ENCODE assay signal across 8 cellular contexts in the genomic region with DNA sequence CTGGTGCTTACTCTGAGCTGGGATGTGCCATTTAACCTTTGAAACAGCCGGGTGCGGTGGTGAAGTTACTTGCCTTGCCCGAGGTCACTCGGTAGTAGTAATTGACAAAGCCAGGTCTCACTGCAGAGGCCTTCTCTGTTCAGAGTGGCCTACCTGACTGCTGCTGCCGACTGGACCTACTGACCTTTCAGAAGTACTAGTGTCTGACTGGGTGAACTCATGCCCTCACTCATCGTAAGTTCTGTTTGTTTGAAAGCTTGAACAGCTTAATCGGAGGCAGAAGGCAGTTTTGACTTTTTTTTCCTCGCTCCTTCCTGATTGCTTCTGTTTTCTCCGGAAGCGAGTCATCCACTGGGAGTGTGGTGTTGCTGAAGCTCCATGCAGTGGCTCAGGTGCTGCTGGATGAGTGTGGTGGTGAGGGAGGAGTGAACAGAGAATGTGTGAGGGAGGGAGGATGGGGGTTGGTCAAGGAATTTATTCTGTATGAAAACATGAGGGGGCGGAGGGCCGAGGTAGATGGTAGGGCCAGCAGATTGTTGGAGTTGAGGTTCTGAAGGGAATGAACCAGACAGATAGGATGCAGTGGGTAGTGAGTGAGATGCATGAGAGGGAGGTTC. TPM values are rescaled to one million over a fixed set of nuclear protein-coding genes. Genes with fewer than 3 reads are reported as not detected.
A peak's percentile ranks its signal among the peaks of the same experiment; 100 is the strongest.
DNase-seq lines count a peak whose midpoint lies in the region; ATAC-seq and TF ChIP-seq lines count a peak whose summit lies in the region.

No MANE protein-coding gene starts in this region.

- H3K9me3 Mint-ChIP-seq in progenitor cell of endocrine pancreas (ENCODE audit: low read depth), result no peaks in the 10 kb centered on the region

- H3K9me3 ChIP-seq in Peyer's patch (no peaks in the 10 kb centered on the region), fibroblast of lung (ENCODE audit: control insufficient read depth, insufficient read depth, low read depth, low read length) (no peaks in the 10 kb centered on the region), vagina (no peaks in the 10 kb centered on the region)

- H3K27ac Mint-ChIP-seq in progenitor cell of endocrine pancreas, result peak overlapping the region; percentile 97

- H3K27me3 ChIP-seq in Peyer's patch, result peaks cover 0 to 4% of the 10 kb centered on the region in 2 donors
- H3K27me3 ChIP-seq in fibroblast of lung (ENCODE audit: control insufficient read depth, insufficient read depth, low read length), result no peaks in the 10 kb centered on the region
- no peaks in the 10 kb centered on the region for H3K27me3 ChIP-seq in vagina

- no peak overlapping the region for H3K4me2 ChIP-seq in fibroblast of lung (ENCODE audit: extremely low read depth, insufficient read depth, low read length)

- TF ChIP-seq CTCF in Peyer's patch (IDR thresholded peaks at IDR 0.05) (no peak), fibroblast of lung (conservative IDR thresholded peaks at IDR 0.05 in 1 of 2, IDR thresholded peaks at IDR 0.05 in 1 of 2; ENCODE audit: low read depth in 1 of 2, low read length in 2 of 2) (no peak), progenitor cell of endocrine pancreas (IDR thresholded peaks at IDR 0.05; ENCODE audit: unreplicated experiment) (no peak), vagina (IDR thresholded peaks at IDR 0.05) (no peak)

- H3K4me1 Mint-ChIP-seq in progenitor cell of endocrine pancreas (ENCODE audit: low read depth), result peaks cover 66% of the 10 kb centered on the region

- H3K4me3 ChIP-seq in Peyer's patch (peak overlapping the region in 2 of 4 donors; percentile 80 to 85), fibroblast of lung (replicated peaks in 1 of 4; ENCODE audit: control extremely low read depth in 1 of 4, insufficient read depth in 1 of 4, low read depth in 3 of 4, low read length in 4 of 4) (no peak overlapping the region), vagina (peak overlapping the region in 1 of 2 donors; percentile 61)

- DNase-seq in ELF-1 (ENCODE audit: low read depth, low spot score), result peak; percentile 44
- DNase-seq in Peyer's patch, result peak in 2 of 3 donors; percentile 72 to 80
- peak; percentile 42 to 73 for DNase-seq in fibroblast of lung (ENCODE audit: low read depth in 2 of 2)
- no peak for DNase-seq in progenitor cell of endocrine pancreas (ENCODE audit: low spot score, unreplicated experiment)
- DNase-seq in NCI-H526 (lab: John Stamatoyannopoulos, UW), result no peak
- no peak for DNase-seq in vagina (ENCODE audit: extremely low spot score in 2 of 2)

- H2AFZ ChIP-seq in fibroblast of lung (ENCODE audit: low read length), result no peak overlapping the region

- H3K4me1 ChIP-seq in Peyer's patch, result peaks cover 0 to 38% (median 6%) of the 10 kb centered on the region in 4 donors
- peaks cover 17% of the 10 kb centered on the region for H3K4me1 ChIP-seq in fibroblast of lung (ENCODE audit: control insufficient read depth, extremely low read depth, insufficient read depth, low read length)
- peaks cover 38% of the 10 kb centered on the region for H3K4me1 ChIP-seq in vagina

- H3K27ac ChIP-seq in Peyer's patch, result peak overlapping the region in 3 of 4 donors; percentile 79 to 98 (median 94)
- H3K27ac ChIP-seq in fibroblast of lung (ENCODE audit: insufficient read depth, low read length), result no peak overlapping the region
- H3K27ac ChIP-seq in vagina, result no peak overlapping the region

- TF ChIP-seq POLR2A in Peyer's patch (IDR thresholded peaks at IDR 0.05) (peak; percentile 67 to 89), vagina (IDR thresholded peaks at IDR 0.05) (no peak)

- no peak overlapping the region for H3K9ac ChIP-seq in fibroblast of lung (ENCODE audit: insufficient read depth, low read length)

- H3K79me2 ChIP-seq in fibroblast of lung (ENCODE audit: control insufficient read depth, insufficient read depth, low read length), result no peaks in the 10 kb centered on the region

- H3K4me3 Mint-ChIP-seq in progenitor cell of endocrine pancreas (ENCODE audit: low read depth), result peak overlapping the region; percentile 99

- ATAC-seq in HG03520 (IDR thresholded peaks at IDR 0.05; ENCODE audit: unreplicated experiment) (no peak), HG03457 (IDR thresholded peaks at IDR 0.05; ENCODE audit: unreplicated experiment) (no peak)

- intact Hi-C loops in vagina (cut with DNase I), result no loop called here

- H4K20me1 ChIP-seq in fibroblast of lung (ENCODE audit: control insufficient read depth, extremely low read depth, insufficient read depth, low read length), result no peaks in the 10 kb centered on the region

- H3K36me3 ChIP-seq in Peyer's patch (no peaks in the 10 kb centered on the region), fibroblast of lung (ENCODE audit: control insufficient read depth, insufficient read depth, low read length) (no peaks in the 10 kb centered on the region), vagina (no peaks in the 10 kb centered on the region)

- peaks cover 8% of the 10 kb centered on the region for H3K36me3 Mint-ChIP-seq in progenitor cell of endocrine pancreas (ENCODE audit: insufficient read depth)

- H3K27me3 Mint-ChIP-seq in progenitor cell of endocrine pancreas, result no peaks in the 10 kb centered on the region

RNA-seq across cellular contexts. Expression of gene SPINT2, which starts 2.7 kb away (rescaled TPM):
- total RNA-seq in Peyer's patch (1,000 to 10,000 TPM in 2 of 4 donors, 100 to 1,000 TPM in 2; 158 to 1,321 (median 873) TPM), fibroblast of lung (4.5 and 8.7 TPM in 2 replicates), progenitor cell of endocrine pancreas (519 and 559 TPM in 2 replicates), vagina (174 TPM)
- 2.1 and 4.6 TPM in 2 replicates for polyA plus RNA-seq in fibroblast of lung
- 2.1 and 7.6 TPM in 2 replicates for polyA plus RNA-seq in fibroblast of lung (2012)
- 1.6 and 24.3 TPM in 2 replicates for polyA minus RNA-seq in fibroblast of lung (ENCODE audit: low replicate concordance)

RNA-seq across cellular contexts. Expression of gene PPP1R14A, which starts 10.9 kb away (rescaled TPM):
- total RNA-seq in Peyer's patch (10 to 100 TPM in 2 of 4 donors, 1 to 10 TPM in 2; 8.2 to 28.1 (median 17.7) TPM), fibroblast of lung (2.1 and 7.1 TPM in 2 replicates), progenitor cell of endocrine pancreas (15.2 and 17.2 TPM in 2 replicates), vagina (86.9 TPM)
- 2.2 and 146 TPM in 2 replicates for polyA plus RNA-seq in fibroblast of lung
- polyA plus RNA-seq in fibroblast of lung (2012), result 7.5 and 373 TPM in 2 replicates
- 0.52 and 15.9 TPM in 2 replicates for polyA minus RNA-seq in fibroblast of lung (ENCODE audit: low replicate concordance)

RNA-seq across cellular contexts. Expression of gene C19orf33, which starts 37.0 kb away (rescaled TPM):
- total RNA-seq in Peyer's patch (100 to 1,000 TPM in 3 of 4 donors, 10 to 100 TPM in 1; 39.6 to 444 (median 348) TPM), fibroblast of lung (not detected in 2 replicates), progenitor cell of endocrine pancreas (3.0 and 3.5 TPM in 2 replicates), vagina (96.5 TPM)
- not detected in 2 replicates for polyA plus RNA-seq in fibroblast of lung
- 0.37 TPM in 1 of 2 replicates, not detected in the other for polyA plus RNA-seq in fibroblast of lung (2012)
- not detected in 2 replicates for polyA minus RNA-seq in fibroblast of lung (ENCODE audit: low replicate concordance)

RNA-seq across cellular contexts. Expression of gene DPF1, which starts 43.1 kb away (rescaled TPM):
- total RNA-seq in Peyer's patch (not detected), fibroblast of lung (0.50 and 0.51 TPM in 2 replicates), progenitor cell of endocrine pancreas (4.8 and 4.9 TPM in 2 replicates), vagina (not detected)
- 1.6 and 5.2 TPM in 2 replicates for polyA plus RNA-seq in fibroblast of lung
- polyA plus RNA-seq in fibroblast of lung (2012), result 1.6 and 5.0 TPM in 2 replicates
- 3.0 and 9.4 TPM in 2 replicates for polyA minus RNA-seq in fibroblast of lung (ENCODE audit: low replicate concordance)

RNA-seq across cellular contexts. Expression of gene YIF1B, which starts 48.7 kb away (rescaled TPM):
- total RNA-seq in Peyer's patch, result 10 to 100 TPM; 11.6 to 31.4 (median 15.0) TPM
- total RNA-seq in fibroblast of lung, result 32.6 and 73.3 TPM in 2 replicates
- 67.2 and 96.5 TPM in 2 replicates for polyA plus RNA-seq in fibroblast of lung
- 96.8 and 126 TPM in 2 replicates for polyA plus RNA-seq in fibroblast of lung (2012)
- polyA minus RNA-seq in fibroblast of lung (ENCODE audit: low replicate concordance), result 133 and 206 TPM in 2 replicates
- total RNA-seq in progenitor cell of endocrine pancreas, result 29.6 and 31.3 TPM in 2 replicates
- 32.9 TPM for total RNA-seq in vagina

Comparison
In these comparisons a context has a peak if more than half of its experiments do, and no peak if none do; other contexts are left out.
1. DNase-seq: peak in ELF-1 (single experiment), Peyer's patch (2 of 3) and fibroblast of lung (2 of 2); none in progenitor cell of endocrine pancreas (single experiment), NCI-H526 (0 of 2) and vagina (0 of 2).
2. H3K27ac ChIP-seq: peak in Peyer's patch (3 of 4); none in fibroblast of lung (single experiment) and vagina (single experiment).
3. POLR2A ChIP-seq: peak in Peyer's patch (2 of 2); none in vagina (0 of 2).
4. RNA of gene SPINT2, which starts 2.7 kb away (total RNA-seq): 158 to 1,321 TPM in Peyer's patch, 519 to 559 TPM in progenitor cell of endocrine pancreas and 174 TPM in vagina (single experiment); 4.5 to 8.7 TPM in fibroblast of lung; every median in the first group is over 10 times any median in the second.